ENCODE assay signal across 15 cellular contexts in genomic region chr3:40291471-40291870, GRCh38. TPM values are rescaled to one million over a fixed set of nuclear protein-coding genes. Genes with fewer than 3 reads are reported as not detected.
A peak's percentile ranks its signal among the peaks of the same experiment; 100 is the strongest.
DNase-seq lines count a peak whose midpoint lies in the region; ATAC-seq and TF ChIP-seq lines count a peak whose summit lies in the region.
"Had no signal": no experiment of that assay in that cellular context is flagged by ENCODE, and none has a peak within 500 bp of the region (broad histone marks: within the 10 kb centered on the region; RNA-seq: fewer than 3 reads in every experiment).

No MANE protein-coding gene starts in this region.

- peak overlapping the region; percentile 87 for H3K27ac Mint-ChIP-seq in endodermal cell
- H3K27ac Mint-ChIP-seq in T-helper 17 cell: no peak overlapping the region
- H3K27ac Mint-ChIP-seq: CD4-positive, alpha-beta T cell; GM23338 had no signal

- H3K27ac ChIP-seq in heart left ventricle (peak overlapping the region; percentile 40 to 85 (median 79)), endodermal cell (ENCODE audit: low read depth, low read length) (no peak overlapping the region), mesendoderm (ENCODE audit: low read depth, low read length) (peak overlapping the region; percentile 31), testis (peak overlapping the region; percentile 8 to 47), colonic mucosa (no peak overlapping the region)

- H4K8ac ChIP-seq in mesendoderm (ENCODE audit: low read depth, low read length): no peak overlapping the region

- H4K5ac ChIP-seq in mesendoderm (ENCODE audit: low read length): no peak overlapping the region

- H3K4me1 Mint-ChIP-seq in endodermal cell (peaks cover 34% of the 10 kb centered on the region), T-helper 17 cell (peaks cover 2% of the 10 kb centered on the region)

- TF ChIP-seq CTCF in heart left ventricle (IDR thresholded peaks at IDR 0.05): no peak
- TF ChIP-seq CTCF in endodermal cell (conservative IDR thresholded peaks at IDR 0.05): no peak
- TF ChIP-seq CTCF in testis (IDR thresholded peaks at IDR 0.05): no peak
- TF ChIP-seq CTCF in colonic mucosa (IDR thresholded peaks at IDR 0.05): no peak

- H3K9ac ChIP-seq in endodermal cell (ENCODE audit: extremely low read depth, low read length, poor library complexity, severe bottlenecking) (no peak overlapping the region), mesendoderm (ENCODE audit: low read length) (no peak overlapping the region), colonic mucosa (ENCODE audit: low read depth in 2 of 2, low read length in 2 of 2) (no peak overlapping the region)

- no peak overlapping the region for H3K4ac ChIP-seq in mesendoderm (ENCODE audit: low read depth, low read length)

- no peak for DNase-seq in heart left ventricle
- no peak for DNase-seq in left ventricle myocardium superior
- DNase-seq in endodermal cell: peak; percentile 80
- DNase-seq in mesendoderm: peak; percentile 97
- DNase-seq in testis: no peak
- no peak for DNase-seq in T-helper 17 cell
- no peak for DNase-seq in activated T-cell treated with anti-CD3 and anti-CD28 coated beads for 4 hours
- no peak for DNase-seq in colonic mucosa
- DNase-seq: ACHN; C1 segment of cervical spinal cord; CD4-positive, alpha-beta T cell; DMS79; EL had no signal

- H3K9me3 ChIP-seq in heart left ventricle (no peaks in the 10 kb centered on the region), endodermal cell (ENCODE audit: control insufficient read depth, low read length) (peaks cover 20% of the 10 kb centered on the region), testis (no peaks in the 10 kb centered on the region), T-helper 17 cell (ENCODE audit: control insufficient read depth, low read length, poor library complexity, severe bottlenecking) (no peaks in the 10 kb centered on the region), colonic mucosa (no peaks in the 10 kb centered on the region)

- H3K4me1 ChIP-seq in heart left ventricle (peaks cover 0 to 41% (median 7%) of the 10 kb centered on the region in 12 donors), endodermal cell (ENCODE audit: control insufficient read depth, insufficient read depth, low read length) (peaks cover 2% of the 10 kb centered on the region), mesendoderm (ENCODE audit: control insufficient read depth, low read depth, low read length) (peaks cover 9% of the 10 kb centered on the region), testis (no peaks in the 10 kb centered on the region), colonic mucosa (no peaks in the 10 kb centered on the region)

- H3K23ac ChIP-seq in mesendoderm (ENCODE audit: low read length): no peak overlapping the region

- H3K27me3 Mint-ChIP-seq in endodermal cell (ENCODE audit: insufficient read depth) (no peaks in the 10 kb centered on the region), T-helper 17 cell (no peaks in the 10 kb centered on the region)
- H3K27me3 Mint-ChIP-seq: CD4-positive, alpha-beta T cell had no signal

- H3K27me3 ChIP-seq in heart left ventricle: no peaks in the 10 kb centered on the region
- no peaks in the 10 kb centered on the region for H3K27me3 ChIP-seq in endodermal cell (ENCODE audit: control insufficient read depth, insufficient read depth, low read length, poor library complexity, severe bottlenecking)
- H3K27me3 ChIP-seq in mesendoderm (ENCODE audit: insufficient read depth, low read length, poor library complexity): no peaks in the 10 kb centered on the region
- H3K27me3 ChIP-seq in testis: no peaks in the 10 kb centered on the region
- no peaks in the 10 kb centered on the region for H3K27me3 ChIP-seq in colonic mucosa

- H3K4me2 ChIP-seq in mesendoderm (ENCODE audit: low read length): no peak overlapping the region
- H3K4me2 ChIP-seq: GM23338 had no signal

- no peak overlapping the region for H2BK120ac ChIP-seq in mesendoderm (ENCODE audit: low read depth, low read length)

- no peak overlapping the region for H2BK15ac ChIP-seq in mesendoderm (replicated peaks; ENCODE audit: low read depth)

- H3K36me3 Mint-ChIP-seq in endodermal cell (ENCODE audit: low read depth) (no peaks in the 10 kb centered on the region), T-helper 17 cell (ENCODE audit: low read depth) (peaks cover 7% of the 10 kb centered on the region)

- H2AK5ac ChIP-seq in mesendoderm (ENCODE audit: low read length): no peak overlapping the region

- intact Hi-C loops in heart left ventricle (cut with DNase I): loop anchor here in 3 of 10 donors (5.0 kb wide), 1 partner anchor 44 kb away; no protein-coding TSS in a partner anchor
- intact Hi-C loops in left ventricle myocardium superior (cut with micrococcal nuclease): no loop called here
- intact Hi-C loops in testis (cut with DNase I; ENCODE audit: low total_unique reads): no loop called here
- intact Hi-C loops in colonic mucosa (cut with DNase I): no loop called here

- H3K56ac ChIP-seq in mesendoderm (ENCODE audit: low read length): peak overlapping the region; percentile 76

- 35 to 54% (median 46%) methylated on average over 3 to 4 of the region's 4 CpGs for WGBS in heart left ventricle, 4 donors
- 45 to 74% methylated on average over 2 to 4 of the region's 4 CpGs for WGBS in endodermal cell (ENCODE audit: insufficient coverage in 1 of 2, insufficient read length in 1 of 2), 2 experiments
- WGBS in mesendoderm (ENCODE audit: extremely low coverage, insufficient coverage, low lambda C conversion rate): no CpG with 5 or more reads among the region's 4 CpGs
- 47 to 65% methylated on average over 4 of the region's 4 CpGs for WGBS in testis, 2 donors

- TF ChIP-seq POLR2A in heart left ventricle (IDR thresholded peaks at IDR 0.05) (no peak), testis (IDR thresholded peaks at IDR 0.05) (no peak)

- peak overlapping the region; percentile 5 for H3K18ac ChIP-seq in mesendoderm (ENCODE audit: low read length)

- H3K79me1 ChIP-seq in mesendoderm (ENCODE audit: low read length): no peaks in the 10 kb centered on the region

- H2BK5ac ChIP-seq in mesendoderm (ENCODE audit: low read length): peak overlapping the region; percentile 98

- H3K36me3 ChIP-seq in heart left ventricle (peaks cover 0 to 8% (median 0%) of the 10 kb centered on the region in 9 donors), endodermal cell (ENCODE audit: control insufficient read depth, insufficient read depth, low read length) (no peaks in the 10 kb centered on the region), mesendoderm (ENCODE audit: control insufficient read depth, insufficient read depth, low read length) (no peaks in the 10 kb centered on the region), testis (ENCODE audit: low read depth, missing control alignments) (no peaks in the 10 kb centered on the region), colonic mucosa (no peaks in the 10 kb centered on the region)

- H3K4me3 Mint-ChIP-seq in endodermal cell: no peak overlapping the region
- no peak overlapping the region for H3K4me3 Mint-ChIP-seq in T-helper 17 cell
- H3K4me3 Mint-ChIP-seq: CD4-positive, alpha-beta T cell; GM23338 had no signal

- H3K9me3 Mint-ChIP-seq in endodermal cell: no peaks in the 10 kb centered on the region
- H3K9me3 Mint-ChIP-seq: CD4-positive, alpha-beta T cell had no signal

- H3K79me2 ChIP-seq in mesendoderm (ENCODE audit: control insufficient read depth, insufficient read depth, low read length): no peaks in the 10 kb centered on the region

- H3K4me3 ChIP-seq in heart left ventricle (no peak overlapping the region), endodermal cell (ENCODE audit: low read length) (peak overlapping the region; percentile 10), mesendoderm (ENCODE audit: low read length) (no peak overlapping the region), testis (no peak overlapping the region), colonic mucosa (no peak overlapping the region)
- H3K4me3 ChIP-seq: GM23338 had no signal

- ATAC-seq in heart left ventricle: no peak
- ATAC-seq in left ventricle myocardium superior: no peak
- ATAC-seq in T-helper 17 cell: no peak
- ATAC-seq: GM23338, HCT116 had no signal

RNA-seq across cellular contexts. Expression of gene EIF1B, which starts 18.0 kb away (rescaled TPM):
- total RNA-seq in heart left ventricle (100 to 1,000 TPM in 7 of 9 donors, 10 to 100 TPM in 2; 64.0 to 357 (median 289) TPM), left ventricle myocardium superior (329 TPM), endodermal cell (10 to 100 TPM; 67.4 to 83.8 TPM), testis (10 to 100 TPM; 28.6 to 49.6 TPM), T-helper 17 cell (10 to 100 TPM; 55.4 to 62.1 TPM), colonic mucosa (10 to 100 TPM; 32.0 to 52.4 TPM)
- polyA plus RNA-seq in heart left ventricle (100 to 1,000 TPM; 170 to 590 TPM), testis (ENCODE audit: insufficient read depth, low read depth, low replicate concordance) (165 TPM)
- 178 TPM for polyA plus RNA-seq in endodermal cell (2013, experiment 1 of 2)
- 154 TPM for polyA plus RNA-seq in endodermal cell (2013, experiment 2 of 2)
- 109 TPM for polyA plus RNA-seq in mesendoderm (2013, experiment 1 of 2)
- polyA plus RNA-seq in mesendoderm (2013, experiment 2 of 2): 108 TPM

Comparison
In these comparisons a context has a peak if more than half of its experiments do, and no peak if none do; other contexts are left out.
1. DNase-seq: peak in endodermal cell (single experiment) and mesendoderm (single experiment); none in heart left ventricle (0 of 5), left ventricle myocardium superior (single experiment), testis (single experiment), T-helper 17 cell (0 of 3), activated T-cell treated with anti-CD3 and anti-CD28 coated beads for 4 hours (single experiment) and colonic mucosa (single experiment).
2. H3K27ac ChIP-seq: peak in heart left ventricle (12 of 12), mesendoderm (single experiment) and testis (2 of 2); none in endodermal cell (single experiment) and colonic mucosa (single experiment).